ENCODE assay signal across 9 cellular contexts in genomic region chr14:96297000-96297399, GRCh38. TPM values are rescaled to one million over a fixed set of nuclear protein-coding genes. Genes with fewer than 3 reads are reported as not detected.
A peak's percentile ranks its signal among the peaks of the same experiment; 100 is the strongest.
DNase-seq lines count a peak whose midpoint lies in the region; ATAC-seq and TF ChIP-seq lines count a peak whose summit lies in the region.
"Had no signal": no experiment of that assay in that cellular context is flagged by ENCODE, and none has a peak within 500 bp of the region (broad histone marks: within the 10 kb centered on the region; RNA-seq: fewer than 3 reads in every experiment).

No MANE protein-coding gene starts in this region.

- no peak overlapping the region for H3K9ac ChIP-seq in DND-41 (ENCODE audit: low read depth, low read length)
- H3K9ac ChIP-seq in Loucy (ENCODE audit: low read depth, low read length, poor library complexity, severe bottlenecking), result no peak overlapping the region

- no peaks in the 10 kb centered on the region for H3K27me3 Mint-ChIP-seq in naive thymus-derived CD4-positive, alpha-beta T cell
- no peaks in the 10 kb centered on the region for H3K27me3 Mint-ChIP-seq in activated naive CD4-positive, alpha-beta T cell treated with anti-CD3 and anti-CD28 coated beads for 36 hours (ENCODE audit: low read depth)
- H3K27me3 Mint-ChIP-seq: activated naive CD4-positive, alpha-beta T cell treated with anti-CD3 and anti-CD28 coated beads, Interleukin-2, amount 50 U/mL, for 24 hours had no signal

- H3K36me3 Mint-ChIP-seq in naive thymus-derived CD4-positive, alpha-beta T cell, result peaks cover 4 to 36% (median 12%) of the 10 kb centered on the region in 5 donors
- peaks cover 4% of the 10 kb centered on the region for H3K36me3 Mint-ChIP-seq in activated naive CD4-positive, alpha-beta T cell treated with anti-CD3 and anti-CD28 coated beads for 36 hours (ENCODE audit: low read depth)

- intact Hi-C loops in body of pancreas (cut with DNase I), result no loop called here
- intact Hi-C loops in naive thymus-derived CD4-positive, alpha-beta T cell (cut with micrococcal nuclease), result loop anchor here (1.0 to 2.0 kb wide), 2 partner anchors 66 to 127 kb away; partner anchors contain the start of genes ATG2B (in 1 of the 2) and GSKIP (in 1 of the 2)
- intact Hi-C loops in activated naive CD4-positive, alpha-beta T cell treated with anti-CD3 and anti-CD28 coated beads for 36 hours (cut with micrococcal nuclease), result loop anchor here (1.0 kb wide), 1 partner anchor 127 kb away; no protein-coding TSS in a partner anchor

- no peak overlapping the region for H3K4me3 ChIP-seq in DND-41 (ENCODE audit: low read depth in 1 of 2, low read length in 2 of 2)
- H3K4me3 ChIP-seq in Loucy (ENCODE audit: low read length, poor library complexity, severe bottlenecking), result no peak overlapping the region
- no peak overlapping the region for H3K4me3 ChIP-seq in body of pancreas
- H3K4me3 ChIP-seq in naive thymus-derived CD4-positive, alpha-beta T cell (ENCODE audit: low read length), result no peak overlapping the region

- H2AFZ ChIP-seq in DND-41 (ENCODE audit: low read depth, low read length), result no peak overlapping the region
- no peak overlapping the region for H2AFZ ChIP-seq in Loucy (ENCODE audit: low read length)

- H4K20me1 ChIP-seq in DND-41 (ENCODE audit: insufficient read depth, low read length) (no peaks in the 10 kb centered on the region; the same call in 1 of the 2 replicates), Loucy (ENCODE audit: insufficient read depth, low read length, poor library complexity, severe bottlenecking) (no peaks in the 10 kb centered on the region)

- H3K4me2 ChIP-seq in DND-41 (ENCODE audit: insufficient read depth, low read length) (no peak overlapping the region), Loucy (ENCODE audit: low read depth, low read length, poor library complexity, severe bottlenecking) (no peak overlapping the region)

- no peaks in the 10 kb centered on the region for H3K9me3 Mint-ChIP-seq in naive thymus-derived CD4-positive, alpha-beta T cell
- no peaks in the 10 kb centered on the region for H3K9me3 Mint-ChIP-seq in activated naive CD4-positive, alpha-beta T cell treated with anti-CD3 and anti-CD28 coated beads for 36 hours
- H3K9me3 Mint-ChIP-seq: activated naive CD4-positive, alpha-beta T cell treated with anti-CD3 and anti-CD28 coated beads, Interleukin-2, amount 50 U/mL, for 24 hours had no signal

- 94 to 96% methylated on average over 2 of the region's 2 CpGs for WGBS in body of pancreas, 2 donors

- CTCF ChIA-PET in naive thymus-derived CD4-positive, alpha-beta T cell (lab: Charles Lee), result interaction anchor here (0.6 to 2.7 kb wide), 5 partner anchors 11 to 196 kb away, joined by 3 to 15 read pairs (median 4); no protein-coding TSS in a partner anchor
- CTCF ChIA-PET in activated naive CD4-positive, alpha-beta T cell treated with anti-CD3 and anti-CD28 coated beads for 36 hours (lab: Charles Lee), result interaction anchor here (0.6 to 5.3 kb wide), 5 partner anchors 18 to 1159 kb away, joined by 3 to 34 read pairs (median 3); no protein-coding TSS in a partner anchor

- DNase-seq in DND-41 (no peak), body of pancreas (no peak), COLO829 (ENCODE audit: low spot score) (no peak), NCI-H146 treated with DMSO at 0.1 percent for 48 hours (lab: John Stamatoyannopoulos, UW; ENCODE audit: unreplicated experiment) (no peak)
- DNase-seq in naive thymus-derived CD4-positive, alpha-beta T cell, result peak in 6 of 9 donors; percentile 7 to 45 (median 33)
- no peak for DNase-seq in activated naive CD4-positive, alpha-beta T cell treated with anti-CD3 and anti-CD28 coated beads for 36 hours

- H3K27ac Mint-ChIP-seq in naive thymus-derived CD4-positive, alpha-beta T cell, result no peak overlapping the region
- H3K27ac Mint-ChIP-seq in activated naive CD4-positive, alpha-beta T cell treated with anti-CD3 and anti-CD28 coated beads for 36 hours, result no peak overlapping the region
- H3K27ac Mint-ChIP-seq: activated naive CD4-positive, alpha-beta T cell treated with anti-CD3 and anti-CD28 coated beads, Interleukin-2, amount 50 U/mL, for 24 hours had no signal

- TF ChIP-seq CTCF in DND-41 (IDR thresholded peaks at IDR 0.05; ENCODE audit: borderline replicate concordance, extremely low read depth, low read length, poor library complexity, severe bottlenecking) (peak; percentile 56), Loucy (conservative IDR thresholded peaks at IDR 0.05; ENCODE audit: low read length) (peak; percentile 54), body of pancreas (IDR thresholded peaks at IDR 0.05) (peak; percentile 30 to 57 (median 47))

- H3F3A ChIP-seq in Loucy (ENCODE audit: low read depth), result no peaks in the 10 kb centered on the region

- H3K27me3 ChIP-seq in DND-41 (ENCODE audit: insufficient read depth, low read length, poor library complexity) (no peaks in the 10 kb centered on the region), Loucy (ENCODE audit: insufficient read depth, low read length, poor library complexity, severe bottlenecking) (no peaks in the 10 kb centered on the region), body of pancreas (no peaks in the 10 kb centered on the region)
- H3K27me3 ChIP-seq in naive thymus-derived CD4-positive, alpha-beta T cell (ENCODE audit: control insufficient read depth in 2 of 2, insufficient read depth in 2 of 2, low read length in 2 of 2), result no peaks in the 10 kb centered on the region

- no peaks in the 10 kb centered on the region for H3K9me3 ChIP-seq in DND-41 (ENCODE audit: insufficient read depth, low read length, severe bottlenecking)
- H3K9me3 ChIP-seq in Loucy (ENCODE audit: insufficient read depth, low read depth, low read length), result no peaks in the 10 kb centered on the region
- H3K9me3 ChIP-seq in body of pancreas, result no peaks in the 10 kb centered on the region
- no peaks in the 10 kb centered on the region for H3K9me3 ChIP-seq in naive thymus-derived CD4-positive, alpha-beta T cell (ENCODE audit: control insufficient read depth in 2 of 3, low read length in 3 of 3)

- POLR2A ChIA-PET in naive thymus-derived CD4-positive, alpha-beta T cell (lab: Charles Lee), result no interaction called here

- no peak overlapping the region for H3K4me3 Mint-ChIP-seq in naive thymus-derived CD4-positive, alpha-beta T cell
- H3K4me3 Mint-ChIP-seq in activated naive CD4-positive, alpha-beta T cell treated with anti-CD3 and anti-CD28 coated beads for 36 hours, result no peak overlapping the region
- H3K4me3 Mint-ChIP-seq: activated naive CD4-positive, alpha-beta T cell treated with anti-CD3 and anti-CD28 coated beads, Interleukin-2, amount 50 U/mL, for 24 hours had no signal

- H3K4me1 ChIP-seq in DND-41 (ENCODE audit: insufficient read depth, low read length), result no peaks in the 10 kb centered on the region
- no peaks in the 10 kb centered on the region for H3K4me1 ChIP-seq in Loucy (ENCODE audit: insufficient read depth, low read length, poor library complexity, severe bottlenecking)
- H3K4me1 ChIP-seq in body of pancreas, result no peaks in the 10 kb centered on the region
- H3K4me1 ChIP-seq in naive thymus-derived CD4-positive, alpha-beta T cell (ENCODE audit: control insufficient read depth in 2 of 2, insufficient read depth in 2 of 2, low read length in 2 of 2), result no peaks in the 10 kb centered on the region

- H3K9me2 ChIP-seq in Loucy (replicated peaks; ENCODE audit: low read depth, low read length), result no peaks in the 10 kb centered on the region

- H3K79me2 ChIP-seq in DND-41 (ENCODE audit: insufficient read depth, low read length) (no peaks in the 10 kb centered on the region), Loucy (ENCODE audit: insufficient read depth, low read length) (no peaks in the 10 kb centered on the region)

- H3K36me3 ChIP-seq in DND-41 (ENCODE audit: insufficient read depth, low read length) (peaks cover 31% of the 10 kb centered on the region; the same call in 1 of the 2 replicates), Loucy (ENCODE audit: insufficient read depth, low read length) (peaks cover 10% of the 10 kb centered on the region; the same call in 1 of the 2 replicates), body of pancreas (replicated peaks in 1 of 2; ENCODE audit: insufficient read depth in 1 of 2, low read depth in 2 of 2) (peaks cover 7 to 10% of the 10 kb centered on the region in 2 donors)
- peaks cover 4 to 22% (median 5%) of the 10 kb centered on the region in 3 experiments for H3K36me3 ChIP-seq in naive thymus-derived CD4-positive, alpha-beta T cell (ENCODE audit: control insufficient read depth in 2 of 3, insufficient read depth in 3 of 3, low read length in 3 of 3)

- TF ChIP-seq POLR2A in body of pancreas (IDR thresholded peaks at IDR 0.05), result no peak

- H3K4me1 Mint-ChIP-seq in naive thymus-derived CD4-positive, alpha-beta T cell, result no peaks in the 10 kb centered on the region
- H3K4me1 Mint-ChIP-seq in activated naive CD4-positive, alpha-beta T cell treated with anti-CD3 and anti-CD28 coated beads for 36 hours (ENCODE audit: low read depth), result no peaks in the 10 kb centered on the region
- H3K4me1 Mint-ChIP-seq: activated naive CD4-positive, alpha-beta T cell treated with anti-CD3 and anti-CD28 coated beads, Interleukin-2, amount 50 U/mL, for 24 hours had no signal

- no peak; the same call in 2 of the 3 replicates for ATAC-seq in DND-41 (ENCODE audit: insufficient read depth, low read depth)
- no peak for ATAC-seq in body of pancreas
- ATAC-seq in naive thymus-derived CD4-positive, alpha-beta T cell, result no peak
- ATAC-seq in GM19395 (IDR thresholded peaks at IDR 0.05; ENCODE audit: unreplicated experiment), result no peak

- H3K27ac ChIP-seq in DND-41 (ENCODE audit: low read length), result no peak overlapping the region
- H3K27ac ChIP-seq in body of pancreas, result no peak overlapping the region
- no peak overlapping the region for H3K27ac ChIP-seq in naive thymus-derived CD4-positive, alpha-beta T cell (ENCODE audit: low read depth, low read length)

RNA-seq across cellular contexts. Expression of gene BDKRB1, which starts 41.0 kb away (rescaled TPM):
- total RNA-seq in body of pancreas, result not detected
- total RNA-seq in naive thymus-derived CD4-positive, alpha-beta T cell, result not detected
- not detected for polyA plus RNA-seq in naive thymus-derived CD4-positive, alpha-beta T cell
- not detected for total RNA-seq in activated naive CD4-positive, alpha-beta T cell treated with anti-CD3 and anti-CD28 coated beads for 36 hours

Comparison
In these comparisons a context has a peak if more than half of its experiments do, and no peak if none do; other contexts are left out.
1. DNase-seq: peak in naive thymus-derived CD4-positive, alpha-beta T cell (6 of 9); none in DND-41 (single experiment), body of pancreas (0 of 4), activated naive CD4-positive, alpha-beta T cell treated with anti-CD3 and anti-CD28 coated beads for 36 hours (single experiment), COLO829 (single experiment) and NCI-H146 treated with DMSO at 0.1 percent for 48 hours (single experiment).
2. Peak in every context shown above with its lines, with median percentiles within 50 percentile points of each other: CTCF ChIP-seq.